8 cellular contexts compared by ENCODE assay signal in genomic region chr1:86774305-86775304, GRCh38.
DNase-seq lines count a peak whose midpoint lies in the region; ATAC-seq lines count a peak whose summit lies in the region.

No MANE protein-coding gene starts in this region.

- intact Hi-C loops in cardiac septum (cut with DNase I): loop anchor here (2.0 to 5.0 kb wide), 2 partner anchors 70 to 138 kb away; partner anchors contain the start of genes HS2ST1, SELENOF and SH3GLB1

- no peaks in the 10 kb centered on the region for H3K36me3 Mint-ChIP-seq in activated T-cell treated with anti-CD3 and anti-CD28 coated beads, Interleukin-2, amount 50 U/mL, for 72 hours (ENCODE audit: insufficient read depth in 2 of 2)

- peak overlapping the region; percentile 54 for H3K27ac Mint-ChIP-seq in activated T-cell treated with anti-CD3 and anti-CD28 coated beads, Interleukin-2, amount 50 U/mL, for 72 hours

- peak; percentile 97 for DNase-seq in DMS153 treated with DMSO at 0.1 percent for 48 hours (lab: John Stamatoyannopoulos, UW; ENCODE audit: unreplicated experiment)
- DNase-seq in HS-27A (ENCODE audit: low read depth): peak; percentile 84
- peak; percentile 94 for DNase-seq in NOMO-1 treated with dmso at 0.1 percent for 144 hours (lab: John Stamatoyannopoulos, UW; ENCODE audit: unreplicated experiment)
- DNase-seq in activated T-cell treated with anti-CD3 and anti-CD28 coated beads, Interleukin-2, amount 50 U/mL, for 72 hours: peak; percentile 66 to 68
- peak; percentile 92 for DNase-seq in cardiac septum (ENCODE audit: low spot score)
- peak; percentile 93 for DNase-seq in renal cortical epithelial cell (ENCODE audit: low read depth)
- no peak for DNase-seq in NCI-H1048 (lab: John Stamatoyannopoulos, UW)

- peaks cover 27% of the 10 kb centered on the region for H3K4me1 Mint-ChIP-seq in activated T-cell treated with anti-CD3 and anti-CD28 coated beads, Interleukin-2, amount 50 U/mL, for 72 hours (ENCODE audit: low read depth)

- peak overlapping the region; percentile 68 to 74 for H3K4me3 Mint-ChIP-seq in activated T-cell treated with anti-CD3 and anti-CD28 coated beads, Interleukin-2, amount 50 U/mL, for 72 hours

- ATAC-seq in GM21390 (IDR thresholded peaks at IDR 0.05; ENCODE audit: unreplicated experiment): peak; percentile 95
- ATAC-seq in activated T-cell treated with anti-CD3 and anti-CD28 coated beads, Interleukin-2, amount 50 U/mL, for 72 hours (replicated peaks in 1 of 2): peak; percentile 97 to 99

- H3K27me3 Mint-ChIP-seq in activated T-cell treated with anti-CD3 and anti-CD28 coated beads, Interleukin-2, amount 50 U/mL, for 72 hours (ENCODE audit: low read depth): no peaks in the 10 kb centered on the region

- H3K9me3 Mint-ChIP-seq in activated T-cell treated with anti-CD3 and anti-CD28 coated beads, Interleukin-2, amount 50 U/mL, for 72 hours: no peaks in the 10 kb centered on the region
